ENCODE assay signal across 16 cellular contexts in the genomic region with DNA sequence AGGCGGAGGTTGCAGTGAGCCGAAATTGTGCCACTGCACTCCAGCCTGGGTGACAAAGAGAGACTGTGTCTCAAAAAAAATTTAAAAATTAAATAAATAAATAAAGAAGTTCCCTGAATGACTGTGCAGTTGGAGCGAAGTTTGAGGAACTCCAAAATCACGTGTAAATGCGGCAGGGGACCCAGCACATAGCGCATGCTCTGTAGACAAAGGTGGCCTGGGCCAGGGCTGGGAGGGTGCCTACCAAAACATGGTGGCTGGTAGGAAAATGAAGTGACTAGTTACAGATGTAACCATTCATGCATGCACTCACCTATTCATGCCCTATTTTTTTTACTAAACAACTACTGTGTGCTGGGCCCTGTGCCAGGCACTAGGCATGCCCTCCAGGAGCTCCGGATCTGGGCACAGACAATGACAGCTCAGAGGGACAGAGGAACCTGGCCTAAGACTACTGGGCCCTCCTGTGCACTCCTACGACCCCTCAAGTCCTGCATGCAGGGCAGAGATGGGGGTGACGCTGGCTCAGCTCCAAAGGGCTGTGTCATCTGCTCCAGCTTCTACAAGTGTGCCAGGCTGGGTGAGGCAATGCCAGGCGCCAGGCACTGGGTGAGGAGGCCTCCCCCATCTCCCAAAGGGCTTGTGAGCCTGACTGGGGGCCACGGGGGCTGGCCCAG.
A peak's percentile ranks its signal among the peaks of the same experiment; 100 is the strongest.
DNase-seq lines count a peak whose midpoint lies in the region; ATAC-seq and TF ChIP-seq lines count a peak whose summit lies in the region.
"Had no signal": no experiment of that assay in that cellular context is flagged by ENCODE, and none has a peak within 500 bp of the region (broad histone marks: within the 10 kb centered on the region; RNA-seq: fewer than 3 reads in every experiment).

No MANE protein-coding gene starts in this region.

- H3K36me3 ChIP-seq in MG63 (no peaks in the 10 kb centered on the region), adrenal gland (replicated peaks in 1 of 2) (no peaks in the 10 kb centered on the region), osteoblast (ENCODE audit: insufficient read depth, low read length) (no peaks in the 10 kb centered on the region)
- H3K36me3 ChIP-seq: neural progenitor cell, Peyer's patch had no signal

- H3K9me3 ChIP-seq in MG63 (no peaks in the 10 kb centered on the region), adrenal gland (replicated peaks in 1 of 3) (no peaks in the 10 kb centered on the region), osteoblast (ENCODE audit: low read depth, low read length) (no peaks in the 10 kb centered on the region)
- H3K9me3 ChIP-seq: Peyer's patch had no signal

- no peak overlapping the region for H2AFZ ChIP-seq in osteoblast (ENCODE audit: low read length)
- H2AFZ ChIP-seq: neural progenitor cell had no signal

- no peaks in the 10 kb centered on the region for H3K79me2 ChIP-seq in osteoblast (ENCODE audit: insufficient read depth, low read length)

- H3K27ac ChIP-seq in adrenal gland (no peak overlapping the region), osteoblast (ENCODE audit: low read depth, low read length) (no peak overlapping the region)
- H3K27ac ChIP-seq: neural progenitor cell, Peyer's patch had no signal

- no peaks in the 10 kb centered on the region for H3K9me3 Mint-ChIP-seq in natural killer cell
- H3K9me3 Mint-ChIP-seq: neural progenitor cell had no signal

- no peak overlapping the region for H3K4me2 ChIP-seq in osteoblast (ENCODE audit: insufficient read depth, low read length)
- H3K4me2 ChIP-seq: neural progenitor cell had no signal

- intact Hi-C loops in adrenal gland (cut with DNase I) (no loop called here), natural killer cell (cut with micrococcal nuclease) (no loop called here)

- H3K36me3 Mint-ChIP-seq in natural killer cell, result no peaks in the 10 kb centered on the region
- H3K36me3 Mint-ChIP-seq: neural progenitor cell had no signal

- H3K4me1 Mint-ChIP-seq in natural killer cell, result peaks cover 0 to 4% of the 10 kb centered on the region in 2 donors

- no peaks in the 10 kb centered on the region for H3K27me3 Mint-ChIP-seq in natural killer cell (ENCODE audit: low read depth in 2 of 2)

- H3K4me3 Mint-ChIP-seq in natural killer cell, result no peak overlapping the region
- H3K4me3 Mint-ChIP-seq: neural progenitor cell had no signal

- H3K4me1 ChIP-seq in adrenal gland (replicated peaks in 1 of 2), result no peaks in the 10 kb centered on the region
- peaks cover 19% of the 10 kb centered on the region for H3K4me1 ChIP-seq in osteoblast (ENCODE audit: insufficient read depth, low read length)
- H3K4me1 ChIP-seq: Peyer's patch had no signal

- TF ChIP-seq POLR2A in adrenal gland (IDR thresholded peaks at IDR 0.05), result no peak

- ATAC-seq in natural killer cell, result no peak
- ATAC-seq: stimulated activated naive CD8-positive, alpha-beta T cell treated with anti-CD3 and anti-CD28 coated beads, Interleukin-15, Interleukin-2, amounts not matched to agents 100 U/mL and 50 U/mL, for 24 hours had no signal

- H3K4me3 ChIP-seq in MG63 (no peak overlapping the region), adrenal gland (no peak overlapping the region), osteoblast (ENCODE audit: insufficient read depth, low read length) (no peak overlapping the region)
- H3K4me3 ChIP-seq: lung, neural progenitor cell, Peyer's patch had no signal

- no peak overlapping the region for H3K27ac Mint-ChIP-seq in natural killer cell
- H3K27ac Mint-ChIP-seq: neural progenitor cell had no signal

- no peaks in the 10 kb centered on the region for H4K20me1 ChIP-seq in osteoblast (ENCODE audit: insufficient read depth, low read length)

- TF ChIP-seq CTCF in adrenal gland (IDR thresholded peaks at IDR 0.05) (no peak), osteoblast (IDR thresholded peaks at IDR 0.05; ENCODE audit: extremely low read depth, low read depth, low read length) (no peak), natural killer cell (IDR thresholded peaks at IDR 0.05) (no peak)

- peak; percentile 19 for DNase-seq in Daoy (ENCODE audit: low read depth)
- DNase-seq in MG63, result peak; percentile 95
- DNase-seq in adrenal gland, result peak in 4 of 7 donors; percentile 33 to 59 (median 43)
- DNase-seq in osteoblast (ENCODE audit: insufficient read length, low spot score, missing footprints), result peak; percentile 90
- DNase-seq in natural killer cell, result no peak
- DNase-seq in stimulated activated CD4-positive, alpha-beta T cell treated with anti-CD3 and anti-CD28 coated beads, Interleukin-4, amount 100 ng/mL, for 4 hours, result no peak
- DNase-seq in LoVo (ENCODE audit: low spot score), result no peak
- DNase-seq: activated CD4-positive, alpha-beta T cell treated with anti-CD3 and anti-CD28 coated beads for 48 hours; activated T-cell treated with anti-CD3 and anti-CD28 coated beads, Interleukin-2, amount 50 U/mL, for 1 hour; Calu3; NCI-H2227 treated with DMSO at 0.1 percent for 48 hours; Peyer's patch; stimulated activated naive CD8-positive, alpha-beta T cell treated with anti-CD3 and anti-CD28 coated beads, Interleukin-15, Interleukin-2, amounts not matched to agents 100 U/mL and 50 U/mL, for 24 hours; T-helper 2 cell had no signal

- H3K27me3 ChIP-seq in MG63 (no peaks in the 10 kb centered on the region), adrenal gland (no peaks in the 10 kb centered on the region), osteoblast (ENCODE audit: insufficient read depth, low read length) (no peaks in the 10 kb centered on the region)
- H3K27me3 ChIP-seq: neural progenitor cell, Peyer's patch had no signal

- WGBS in adrenal gland, 4 donors, result 70 to 81% (median 77%) methylated on average over 6 to 11 of the region's 11 CpGs

Comparison
In these comparisons a context has a peak if more than half of its experiments do, and no peak if none do; other contexts are left out.
1. DNase-seq: peak in Daoy (single experiment), MG63 (single experiment), adrenal gland (4 of 7) and osteoblast (single experiment); none in natural killer cell (single experiment), stimulated activated CD4-positive, alpha-beta T cell treated with anti-CD3 and anti-CD28 coated beads, Interleukin-4, amount 100 ng/mL, for 4 hours (0 of 2) and LoVo (single experiment).